ENCODE assay signal across 23 cellular contexts in genomic region chr3:171380084-171380483, GRCh38.
"Had no signal": no experiment of that assay in that cellular context is flagged by ENCODE, and none has a peak within 500 bp of the region (broad histone marks: within the 10 kb centered on the region; RNA-seq: fewer than 3 reads in every experiment).

No MANE protein-coding gene starts in this region.

- H3K9me3 Mint-ChIP-seq: activated B cell treated with CpG ODN at 0.5 μM for 24 hours; activated CD4-positive, alpha-beta T cell treated with anti-CD3 and anti-CD28 coated beads, Interleukin-2, amount 10 ng/mL, durations not matched to agents 24 days and 14 days; activated naive CD4-positive, alpha-beta T cell treated with anti-CD3 and anti-CD28 coated beads, Interleukin-2, amount 50 U/mL, for 72 hours; activated naive CD8-positive, alpha-beta T cell treated with anti-CD3 and anti-CD28 coated beads, Interleukin-2, amount 50 U/mL, for 24 hours; activated T-cell treated with anti-CD3 and anti-CD28 coated beads, Interleukin-2, amount 50 U/mL, for 4 hours; brain had no signal

- H3K27ac Mint-ChIP-seq: activated B cell treated with CpG ODN at 0.5 μM for 24 hours; activated CD4-positive, alpha-beta T cell treated with anti-CD3 and anti-CD28 coated beads, Interleukin-2, amount 10 ng/mL, durations not matched to agents 24 days and 14 days; activated naive CD4-positive, alpha-beta T cell treated with anti-CD3 and anti-CD28 coated beads, Interleukin-2, amount 50 U/mL, for 72 hours; activated naive CD8-positive, alpha-beta T cell treated with anti-CD3 and anti-CD28 coated beads, Interleukin-2, amount 50 U/mL, for 24 hours had no signal

- H3K4me1 Mint-ChIP-seq: activated B cell treated with CpG ODN at 0.5 μM for 24 hours had no signal

- H3K27me3 Mint-ChIP-seq: activated B cell treated with CpG ODN at 0.5 μM for 24 hours; activated CD4-positive, alpha-beta T cell treated with anti-CD3 and anti-CD28 coated beads, Interleukin-2, amount 10 ng/mL, durations not matched to agents 24 days and 14 days; activated naive CD8-positive, alpha-beta T cell treated with anti-CD3 and anti-CD28 coated beads, Interleukin-2, amount 50 U/mL, for 24 hours; brain had no signal

- H3K4me3 Mint-ChIP-seq: activated B cell treated with CpG ODN at 0.5 μM for 24 hours; activated CD4-positive, alpha-beta T cell treated with anti-CD3 and anti-CD28 coated beads, Interleukin-2, amount 10 ng/mL, durations not matched to agents 24 days and 14 days; activated naive CD8-positive, alpha-beta T cell treated with anti-CD3 and anti-CD28 coated beads, Interleukin-2, amount 50 U/mL, for 24 hours; activated T-cell treated with anti-CD3 and anti-CD28 coated beads, Interleukin-2, amount 50 U/mL, for 4 hours; brain had no signal

- H3K4me3 ChIP-seq: SK-N-MC had no signal

- H3K36me3 Mint-ChIP-seq: brain had no signal

- H3K27ac ChIP-seq: KMS-11, SK-N-MC had no signal

- ATAC-seq: activated naive CD4-positive, alpha-beta T cell treated with anti-CD3 and anti-CD28 coated beads, Interleukin-2, amount 50 U/mL, for 72 hours; activated naive CD8-positive, alpha-beta T cell treated with anti-CD3 and anti-CD28 coated beads, Interleukin-2, amount 50 U/mL, for 24 hours; activated T-cell treated with anti-CD3 and anti-CD28 coated beads, Interleukin-2, amount 50 U/mL, for 4 hours had no signal

- DNase-seq: activated B cell treated with CpG ODN at 0.5 μM for 24 hours; activated CD4-positive, alpha-beta T cell treated with anti-CD3 and anti-CD28 coated beads for 1 hour; activated CD4-positive, alpha-beta T cell treated with anti-CD3 and anti-CD28 coated beads, Interleukin-2, amount 10 ng/mL, durations not matched to agents 24 days and 14 days; activated CD4-positive, alpha-beta T cell treated with anti-CD3 and anti-CD28 coated beads, Interleukin-2, amount 50 U/mL, for 48 hours; activated CD8-positive, alpha-beta memory T cell treated with anti-CD3 and anti-CD28 coated beads for 24 hours; activated effector memory CD4-positive, alpha-beta T cell treated with anti-CD3 and anti-CD28 coated beads, Interleukin-2, amount 50 U/mL, for 16 hours; activated naive CD4-positive, alpha-beta T cell treated with Interleukin-2 at 50 U/mL for 16 hours; activated naive CD8-positive, alpha-beta T cell treated with anti-CD3 and anti-CD28 coated beads, Interleukin-2, amount 50 U/mL, for 24 hours; activated T-cell treated with anti-CD3 and anti-CD28 coated beads, Interleukin-2, amount 50 U/mL, for 4 hours; amniotic stem cell; NCI-H1092; NCI-H1417 treated with DMSO at 0.1 percent for 48 hours; NCI-H1694; NCI-H2029; NCI-H2107; NCI-H345; NCI-H510A; NCI-H526 treated with DMSO at 0.1 percent for 48 hours; SW 1271 had no signal
